1 cellular context compared by ENCODE assay signal in the genomic region with DNA sequence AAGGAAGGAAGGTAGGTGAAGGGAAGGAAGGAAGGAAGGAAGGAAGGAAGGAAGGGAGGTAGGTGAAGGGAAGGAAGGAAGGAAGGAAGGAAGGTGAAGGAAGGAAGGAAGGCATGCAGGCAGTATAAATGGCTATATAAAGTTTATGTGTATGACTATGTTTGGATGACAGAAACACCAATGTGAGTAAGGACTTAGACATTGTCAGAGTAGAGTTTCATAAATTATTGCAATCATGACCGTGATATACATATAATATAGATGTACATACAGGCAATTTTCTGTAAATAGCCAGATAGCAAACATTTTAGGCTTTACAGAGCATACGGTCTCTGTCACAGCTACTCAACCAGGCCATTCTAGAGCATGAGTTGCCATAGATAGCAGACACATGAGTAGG.
TF ChIP-seq lines count a peak whose summit lies in the region.

No MANE protein-coding gene starts in this region.

TF ChIP-seq in A549, 52 proteins besides CTCF, POLR2A, EP300 and RAD21 (continued from another document):
- TF ChIP-seq CBX2 (IDR thresholded peaks at IDR 0.05; ENCODE audit: borderline replicate concordance, low read depth) (no peak), KDM1A (IDR thresholded peaks at IDR 0.05; ENCODE audit: low read depth) (no peak)
